ENCODE assay signal across 12 cellular contexts in the genomic region with DNA sequence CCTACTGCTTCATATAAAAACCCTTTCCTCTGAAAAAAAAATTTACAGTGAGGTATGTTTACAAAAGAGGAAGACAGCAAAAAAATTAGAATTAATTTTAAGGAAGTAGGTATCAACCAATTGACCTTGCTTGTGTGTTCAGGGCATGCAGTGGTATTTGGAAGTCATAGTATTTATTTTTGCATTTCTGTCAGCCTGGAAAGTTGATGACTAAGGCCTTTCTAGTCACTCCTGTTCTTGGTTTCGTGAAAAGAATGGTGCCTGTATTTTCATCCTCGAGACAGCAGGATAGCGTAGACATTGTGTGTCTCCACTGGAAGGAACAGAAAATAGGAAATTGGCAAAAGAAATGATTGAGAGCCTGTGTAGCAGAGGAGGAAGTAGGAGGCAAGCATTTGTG. TPM values are rescaled to one million over a fixed set of nuclear protein-coding genes. Genes with fewer than 3 reads are reported as not detected.
DNase-seq lines count a peak whose midpoint lies in the region.
"Had no signal": no experiment of that assay in that cellular context is flagged by ENCODE, and none has a peak within 500 bp of the region (broad histone marks: within the 10 kb centered on the region; RNA-seq: fewer than 3 reads in every experiment).

No MANE protein-coding gene starts in this region.

- in situ Hi-C loops in KBM-7 (cut with MboI; ENCODE audit: low pct_unique_long_range_greater_than_20kb, low sequenced_read_pairs) = no loop called here

- peak overlapping the region; percentile 5 for H3K27ac ChIP-seq in substantia nigra (ENCODE audit: low read depth, low read length, poor library complexity, severe bottlenecking)
- H3K27ac ChIP-seq: brain microvascular endothelial cell had no signal

- peak; percentile 75 for DNase-seq in SIG-M5 treated with dmso at 0.1 percent for 504 hours (lab: John Stamatoyannopoulos, UW; ENCODE audit: unreplicated experiment)
- no peak for DNase-seq in SIG-M5 (lab: John Stamatoyannopoulos, UW)
- peak; percentile 54 for DNase-seq in KBM-7
- DNase-seq in dermis blood vessel endothelial cell = peak; percentile 20
- DNase-seq in substantia nigra (lab: John Stamatoyannopoulos, UW) = no peak
- no peak for DNase-seq in effector CD4-positive, alpha-beta T cell
- DNase-seq in activated naive CD4-positive, alpha-beta T cell treated with anti-CD3 and anti-CD28 coated beads, Interleukin-2, amount 50 U/mL, for 16 hours = no peak
- DNase-seq in RKO (ENCODE audit: low spot score) = no peak
- DNase-seq: 8988T, brain microvascular endothelial cell, left cardiac atrium, NCI-H510A treated with DMSO at 0.1 percent for 48 hours had no signal

RNA-seq across cellular contexts. Expression of a gene that starts 24.5 kb away (rescaled TPM):
- 7.1 and 9.5 TPM in 2 replicates for total RNA-seq in dermis blood vessel endothelial cell

Comparison
In these comparisons a context has a peak if more than half of its experiments do, and no peak if none do; other contexts are left out.
1. DNase-seq: peak in SIG-M5 treated with dmso at 0.1 percent for 504 hours (single experiment), KBM-7 (single experiment) and dermis blood vessel endothelial cell (single experiment); none in SIG-M5 (single experiment), substantia nigra (0 of 49), effector CD4-positive, alpha-beta T cell (single experiment), activated naive CD4-positive, alpha-beta T cell treated with anti-CD3 and anti-CD28 coated beads, Interleukin-2, amount 50 U/mL, for 16 hours (single experiment) and RKO (single experiment).